Comparison of ENCODE assay signal across 1 cellular context in the genomic region with DNA sequence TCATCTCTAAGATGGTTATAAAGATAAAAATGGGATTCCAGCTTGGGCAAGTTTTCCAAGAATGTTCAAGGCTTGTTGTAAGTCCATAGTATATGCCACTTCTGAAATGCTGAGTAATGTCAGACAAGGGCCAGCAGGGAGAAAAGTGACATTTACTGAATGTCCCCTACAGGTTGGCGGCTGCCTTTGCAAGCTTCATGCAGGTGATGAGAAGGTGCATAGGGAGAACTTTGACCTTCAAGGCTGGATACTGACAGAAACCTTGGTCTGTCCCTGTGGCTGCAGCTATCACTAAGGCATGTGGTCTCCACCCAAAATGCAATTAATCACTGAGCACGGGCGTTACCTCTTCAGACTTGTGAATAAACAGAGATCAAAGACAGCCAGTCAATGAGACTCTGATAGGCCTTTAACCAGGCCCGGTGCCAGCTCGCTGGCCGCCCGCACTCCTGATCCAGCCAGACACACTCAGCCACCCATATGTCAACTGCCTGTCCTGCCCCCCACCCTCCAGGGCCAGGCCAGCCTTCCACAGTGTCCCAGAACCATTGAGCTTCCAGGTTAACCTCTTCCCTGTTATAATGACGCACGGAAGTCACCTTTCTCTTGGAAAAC.
TF ChIP-seq lines count a peak whose summit lies in the region.

No MANE protein-coding gene starts in this region.

TF ChIP-seq in HepG2, 621 proteins besides CTCF, POLR2A, EP300 and RAD21 (continued from another document and continues in another):
- TF ChIP-seq, protein P1, sequence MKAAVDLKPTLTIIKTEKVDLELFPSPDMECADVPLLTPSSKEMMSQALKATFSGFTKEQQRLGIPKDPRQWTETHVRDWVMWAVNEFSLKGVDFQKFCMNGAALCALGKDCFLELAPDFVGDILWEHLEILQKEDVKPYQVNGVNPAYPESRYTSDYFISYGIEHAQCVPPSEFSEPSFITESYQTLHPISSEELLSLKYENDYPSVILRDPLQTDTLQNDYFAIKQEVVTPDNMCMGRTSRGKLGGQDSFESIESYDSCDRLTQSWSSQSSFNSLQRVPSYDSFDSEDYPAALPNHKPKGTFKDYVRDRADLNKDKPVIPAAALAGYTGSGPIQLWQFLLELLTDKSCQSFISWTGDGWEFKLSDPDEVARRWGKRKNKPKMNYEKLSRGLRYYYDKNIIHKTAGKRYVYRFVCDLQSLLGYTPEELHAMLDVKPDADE (CRISPR knock-in tag; IDR thresholded peaks at IDR 0.05) = no peak
- TF ChIP-seq, protein P2, sequence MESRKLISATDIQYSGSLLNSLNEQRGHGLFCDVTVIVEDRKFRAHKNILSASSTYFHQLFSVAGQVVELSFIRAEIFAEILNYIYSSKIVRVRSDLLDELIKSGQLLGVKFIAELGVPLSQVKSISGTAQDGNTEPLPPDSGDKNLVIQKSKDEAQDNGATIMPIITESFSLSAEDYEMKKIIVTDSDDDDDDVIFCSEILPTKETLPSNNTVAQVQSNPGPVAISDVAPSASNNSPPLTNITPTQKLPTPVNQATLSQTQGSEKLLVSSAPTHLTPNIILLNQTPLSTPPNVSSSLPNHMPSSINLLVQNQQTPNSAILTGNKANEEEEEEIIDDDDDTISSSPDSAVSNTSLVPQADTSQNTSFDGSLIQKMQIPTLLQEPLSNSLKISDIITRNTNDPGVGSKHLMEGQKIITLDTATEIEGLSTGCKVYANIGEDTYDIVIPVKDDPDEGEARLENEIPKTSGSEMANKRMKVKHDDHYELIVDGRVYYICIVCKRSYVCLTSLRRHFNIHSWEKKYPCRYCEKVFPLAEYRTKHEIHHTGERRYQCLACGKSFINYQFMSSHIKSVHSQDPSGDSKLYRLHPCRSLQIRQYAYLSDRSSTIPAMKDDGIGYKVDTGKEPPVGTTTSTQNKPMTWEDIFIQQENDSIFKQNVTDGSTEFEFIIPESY (CRISPR knock-in tag; IDR thresholded peaks at IDR 0.05) = no peak
- TF ChIP-seq RBAK (CRISPR knock-in tag; IDR thresholded peaks at IDR 0.05) = no peak
- peak; percentile 61; the same call in 1 of the 2 replicates for TF ChIP-seq ZNF614 (CRISPR knock-in tag; IDR thresholded peaks at IDR 0.05; ENCODE audit: borderline replicate concordance)
- peak; percentile 58; the same call in 1 of the 2 replicates for TF ChIP-seq PITX1 (CRISPR knock-in tag; IDR thresholded peaks at IDR 0.05)
- TF ChIP-seq, protein P3, sequence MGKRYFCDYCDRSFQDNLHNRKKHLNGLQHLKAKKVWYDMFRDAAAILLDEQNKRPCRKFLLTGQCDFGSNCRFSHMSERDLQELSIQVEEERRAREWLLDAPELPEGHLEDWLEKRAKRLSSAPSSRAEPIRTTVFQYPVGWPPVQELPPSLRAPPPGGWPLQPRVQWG (CRISPR knock-in tag; IDR thresholded peaks at IDR 0.05; ENCODE audit: borderline replicate concordance, low read depth) = no peak
- 0 out of 2 replicates have a peak, but pooled peaks have one; percentile 41 for TF ChIP-seq ZNF205 (CRISPR knock-in tag; IDR thresholded peaks at IDR 0.05)
- TF ChIP-seq ZNF841 (CRISPR knock-in tag; IDR thresholded peaks at IDR 0.05; ENCODE audit: borderline replicate concordance) = no peak
- no peak for TF ChIP-seq STAT5B (CRISPR knock-in tag; IDR thresholded peaks at IDR 0.05)
- no peak for TF ChIP-seq ZNF121 (CRISPR knock-in tag; IDR thresholded peaks at IDR 0.05)
- TF ChIP-seq, protein P4, sequence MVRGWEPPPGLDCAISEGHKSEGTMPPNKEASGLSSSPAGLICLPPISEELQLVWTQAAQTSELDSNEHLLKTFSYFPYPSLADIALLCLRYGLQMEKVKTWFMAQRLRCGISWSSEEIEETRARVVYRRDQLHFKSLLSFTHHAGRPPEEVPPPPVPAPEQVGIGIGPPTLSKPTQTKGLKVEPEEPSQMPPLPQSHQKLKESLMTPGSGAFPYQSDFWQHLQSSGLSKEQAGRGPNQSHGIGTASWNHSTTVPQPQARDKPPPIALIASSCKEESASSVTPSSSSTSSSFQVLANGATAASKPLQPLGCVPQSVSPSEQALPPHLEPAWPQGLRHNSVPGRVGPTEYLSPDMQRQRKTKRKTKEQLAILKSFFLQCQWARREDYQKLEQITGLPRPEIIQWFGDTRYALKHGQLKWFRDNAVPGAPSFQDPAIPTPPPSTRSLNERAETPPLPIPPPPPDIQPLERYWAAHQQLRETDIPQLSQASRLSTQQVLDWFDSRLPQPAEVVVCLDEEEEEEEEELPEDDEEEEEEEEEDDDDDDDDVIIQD (CRISPR knock-in tag; IDR thresholded peaks at IDR 0.05; ENCODE audit: low read depth) = 0 out of 2 replicates have a peak, but pooled peaks have one; percentile 14
- TF ChIP-seq TSC22D2 (CRISPR knock-in tag; IDR thresholded peaks at IDR 0.05; ENCODE audit: borderline replicate concordance) = 0 out of 2 replicates have a peak, but pooled peaks have one; percentile 57
- TF ChIP-seq NBN (conservative IDR thresholded peaks at IDR 0.05) = no peak
- no peak for TF ChIP-seq ZNF224 (CRISPR knock-in tag; IDR thresholded peaks at IDR 0.05)
- TF ChIP-seq, protein P5, sequence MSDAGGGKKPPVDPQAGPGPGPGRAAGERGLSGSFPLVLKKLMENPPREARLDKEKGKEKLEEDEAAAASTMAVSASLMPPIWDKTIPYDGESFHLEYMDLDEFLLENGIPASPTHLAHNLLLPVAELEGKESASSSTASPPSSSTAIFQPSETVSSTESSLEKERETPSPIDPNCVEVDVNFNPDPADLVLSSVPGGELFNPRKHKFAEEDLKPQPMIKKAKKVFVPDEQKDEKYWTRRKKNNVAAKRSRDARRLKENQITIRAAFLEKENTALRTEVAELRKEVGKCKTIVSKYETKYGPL (CRISPR knock-in tag; IDR thresholded peaks at IDR 0.05) = no peak
- no peak for TF ChIP-seq ZNF550 (CRISPR knock-in tag; IDR thresholded peaks at IDR 0.05; ENCODE audit: borderline replicate concordance)
- peak; percentile 84 for TF ChIP-seq NFE2 (CRISPR knock-in tag; IDR thresholded peaks at IDR 0.05)
- peak; percentile 67; the same call in 1 of the 2 replicates for TF ChIP-seq ZNF543 (CRISPR knock-in tag; IDR thresholded peaks at IDR 0.05)
- TF ChIP-seq, protein P6, sequence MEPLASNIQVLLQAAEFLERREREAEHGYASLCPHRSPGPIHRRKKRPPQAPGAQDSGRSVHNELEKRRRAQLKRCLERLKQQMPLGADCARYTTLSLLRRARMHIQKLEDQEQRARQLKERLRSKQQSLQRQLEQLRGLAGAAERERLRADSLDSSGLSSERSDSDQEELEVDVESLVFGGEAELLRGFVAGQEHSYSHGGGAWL (CRISPR knock-in tag; IDR thresholded peaks at IDR 0.05) = no peak
- TF ChIP-seq NCOR1 (IDR thresholded peaks at IDR 0.05; ENCODE audit: borderline replicate concordance, low read length) = peak; percentile 70; the same call in 1 of the 2 replicates
- peak; percentile 80 for TF ChIP-seq FOSL2 (CRISPR knock-in tag; IDR thresholded peaks at IDR 0.05)
- 0 out of 2 replicates have a peak, but pooled peaks have one; percentile 47 for TF ChIP-seq KMT2B (CRISPR knock-in tag; IDR thresholded peaks at IDR 0.05)
- TF ChIP-seq HCFC1 (IDR thresholded peaks at IDR 0.05; ENCODE audit: low read depth, low read length) = no peak
- no peak for TF ChIP-seq ZSCAN22 (CRISPR knock-in tag; IDR thresholded peaks at IDR 0.05)
- TF ChIP-seq, protein P7, sequence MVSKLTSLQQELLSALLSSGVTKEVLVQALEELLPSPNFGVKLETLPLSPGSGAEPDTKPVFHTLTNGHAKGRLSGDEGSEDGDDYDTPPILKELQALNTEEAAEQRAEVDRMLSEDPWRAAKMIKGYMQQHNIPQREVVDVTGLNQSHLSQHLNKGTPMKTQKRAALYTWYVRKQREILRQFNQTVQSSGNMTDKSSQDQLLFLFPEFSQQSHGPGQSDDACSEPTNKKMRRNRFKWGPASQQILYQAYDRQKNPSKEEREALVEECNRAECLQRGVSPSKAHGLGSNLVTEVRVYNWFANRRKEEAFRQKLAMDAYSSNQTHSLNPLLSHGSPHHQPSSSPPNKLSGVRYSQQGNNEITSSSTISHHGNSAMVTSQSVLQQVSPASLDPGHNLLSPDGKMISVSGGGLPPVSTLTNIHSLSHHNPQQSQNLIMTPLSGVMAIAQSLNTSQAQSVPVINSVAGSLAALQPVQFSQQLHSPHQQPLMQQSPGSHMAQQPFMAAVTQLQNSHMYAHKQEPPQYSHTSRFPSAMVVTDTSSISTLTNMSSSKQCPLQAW (CRISPR knock-in tag; IDR thresholded peaks at IDR 0.05) = peak; percentile 28; the same call in 1 of the 2 replicates
- no peak for TF ChIP-seq ZNF253 (CRISPR knock-in tag; IDR thresholded peaks at IDR 0.05; ENCODE audit: borderline replicate concordance)
- no peak for TF ChIP-seq ZZZ3 (CRISPR knock-in tag; IDR thresholded peaks at IDR 0.05; ENCODE audit: borderline replicate concordance)
- TF ChIP-seq, protein P8, sequence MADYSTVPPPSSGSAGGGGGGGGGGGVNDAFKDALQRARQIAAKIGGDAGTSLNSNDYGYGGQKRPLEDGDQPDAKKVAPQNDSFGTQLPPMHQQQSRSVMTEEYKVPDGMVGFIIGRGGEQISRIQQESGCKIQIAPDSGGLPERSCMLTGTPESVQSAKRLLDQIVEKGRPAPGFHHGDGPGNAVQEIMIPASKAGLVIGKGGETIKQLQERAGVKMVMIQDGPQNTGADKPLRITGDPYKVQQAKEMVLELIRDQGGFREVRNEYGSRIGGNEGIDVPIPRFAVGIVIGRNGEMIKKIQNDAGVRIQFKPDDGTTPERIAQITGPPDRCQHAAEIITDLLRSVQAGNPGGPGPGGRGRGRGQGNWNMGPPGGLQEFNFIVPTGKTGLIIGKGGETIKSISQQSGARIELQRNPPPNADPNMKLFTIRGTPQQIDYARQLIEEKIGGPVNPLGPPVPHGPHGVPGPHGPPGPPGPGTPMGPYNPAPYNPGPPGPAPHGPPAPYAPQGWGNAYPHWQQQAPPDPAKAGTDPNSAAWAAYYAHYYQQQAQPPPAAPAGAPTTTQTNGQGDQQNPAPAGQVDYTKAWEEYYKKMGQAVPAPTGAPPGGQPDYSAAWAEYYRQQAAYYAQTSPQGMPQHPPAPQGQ (CRISPR knock-in tag; IDR thresholded peaks at IDR 0.05; ENCODE audit: borderline replicate concordance) = 0 out of 2 replicates have a peak, but pooled peaks have one; percentile 45
- TF ChIP-seq, protein P9, sequence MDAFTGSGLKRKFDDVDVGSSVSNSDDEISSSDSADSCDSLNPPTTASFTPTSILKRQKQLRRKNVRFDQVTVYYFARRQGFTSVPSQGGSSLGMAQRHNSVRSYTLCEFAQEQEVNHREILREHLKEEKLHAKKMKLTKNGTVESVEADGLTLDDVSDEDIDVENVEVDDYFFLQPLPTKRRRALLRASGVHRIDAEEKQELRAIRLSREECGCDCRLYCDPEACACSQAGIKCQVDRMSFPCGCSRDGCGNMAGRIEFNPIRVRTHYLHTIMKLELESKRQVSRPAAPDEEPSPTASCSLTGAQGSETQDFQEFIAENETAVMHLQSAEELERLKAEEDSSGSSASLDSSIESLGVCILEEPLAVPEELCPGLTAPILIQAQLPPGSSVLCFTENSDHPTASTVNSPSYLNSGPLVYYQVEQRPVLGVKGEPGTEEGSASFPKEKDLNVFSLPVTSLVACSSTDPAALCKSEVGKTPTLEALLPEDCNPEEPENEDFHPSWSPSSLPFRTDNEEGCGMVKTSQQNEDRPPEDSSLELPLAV (CRISPR knock-in tag; conservative IDR thresholded peaks at IDR 0.05; ENCODE audit: low read depth) = no peak
- peak; percentile 66 for TF ChIP-seq SMC3 (IDR thresholded peaks at IDR 0.05; ENCODE audit: low read length)
- peak; percentile 21; the same call in 1 of the 2 replicates for TF ChIP-seq CEBPG (CRISPR knock-in tag; IDR thresholded peaks at IDR 0.05)
- TF ChIP-seq, protein P10, sequence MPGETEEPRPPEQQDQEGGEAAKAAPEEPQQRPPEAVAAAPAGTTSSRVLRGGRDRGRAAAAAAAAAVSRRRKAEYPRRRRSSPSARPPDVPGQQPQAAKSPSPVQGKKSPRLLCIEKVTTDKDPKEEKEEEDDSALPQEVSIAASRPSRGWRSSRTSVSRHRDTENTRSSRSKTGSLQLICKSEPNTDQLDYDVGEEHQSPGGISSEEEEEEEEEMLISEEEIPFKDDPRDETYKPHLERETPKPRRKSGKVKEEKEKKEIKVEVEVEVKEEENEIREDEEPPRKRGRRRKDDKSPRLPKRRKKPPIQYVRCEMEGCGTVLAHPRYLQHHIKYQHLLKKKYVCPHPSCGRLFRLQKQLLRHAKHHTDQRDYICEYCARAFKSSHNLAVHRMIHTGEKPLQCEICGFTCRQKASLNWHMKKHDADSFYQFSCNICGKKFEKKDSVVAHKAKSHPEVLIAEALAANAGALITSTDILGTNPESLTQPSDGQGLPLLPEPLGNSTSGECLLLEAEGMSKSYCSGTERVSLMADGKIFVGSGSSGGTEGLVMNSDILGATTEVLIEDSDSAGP (CRISPR knock-in tag; IDR thresholded peaks at IDR 0.05; ENCODE audit: borderline replicate concordance) = peak; percentile 60
- TF ChIP-seq, protein P11, sequence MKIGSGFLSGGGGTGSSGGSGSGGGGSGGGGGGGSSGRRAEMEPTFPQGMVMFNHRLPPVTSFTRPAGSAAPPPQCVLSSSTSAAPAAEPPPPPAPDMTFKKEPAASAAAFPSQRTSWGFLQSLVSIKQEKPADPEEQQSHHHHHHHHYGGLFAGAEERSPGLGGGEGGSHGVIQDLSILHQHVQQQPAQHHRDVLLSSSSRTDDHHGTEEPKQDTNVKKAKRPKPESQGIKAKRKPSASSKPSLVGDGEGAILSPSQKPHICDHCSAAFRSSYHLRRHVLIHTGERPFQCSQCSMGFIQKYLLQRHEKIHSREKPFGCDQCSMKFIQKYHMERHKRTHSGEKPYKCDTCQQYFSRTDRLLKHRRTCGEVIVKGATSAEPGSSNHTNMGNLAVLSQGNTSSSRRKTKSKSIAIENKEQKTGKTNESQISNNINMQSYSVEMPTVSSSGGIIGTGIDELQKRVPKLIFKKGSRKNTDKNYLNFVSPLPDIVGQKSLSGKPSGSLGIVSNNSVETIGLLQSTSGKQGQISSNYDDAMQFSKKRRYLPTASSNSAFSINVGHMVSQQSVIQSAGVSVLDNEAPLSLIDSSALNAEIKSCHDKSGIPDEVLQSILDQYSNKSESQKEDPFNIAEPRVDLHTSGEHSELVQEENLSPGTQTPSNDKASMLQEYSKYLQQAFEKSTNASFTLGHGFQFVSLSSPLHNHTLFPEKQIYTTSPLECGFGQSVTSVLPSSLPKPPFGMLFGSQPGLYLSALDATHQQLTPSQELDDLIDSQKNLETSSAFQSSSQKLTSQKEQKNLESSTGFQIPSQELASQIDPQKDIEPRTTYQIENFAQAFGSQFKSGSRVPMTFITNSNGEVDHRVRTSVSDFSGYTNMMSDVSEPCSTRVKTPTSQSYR (CRISPR knock-in tag; IDR thresholded peaks at IDR 0.05; ENCODE audit: borderline replicate concordance) = peak; percentile 48; the same call in 1 of the 2 replicates
- peak; percentile 10; the same call in 1 of the 2 replicates for TF ChIP-seq GABPB1 (CRISPR knock-in tag; IDR thresholded peaks at IDR 0.05)
- no peak for TF ChIP-seq HNRNPUL1 (IDR thresholded peaks at IDR 0.05; ENCODE audit: low read depth, low read length)
- TF ChIP-seq SIX4 (CRISPR knock-in tag; IDR thresholded peaks at IDR 0.05) = peak; percentile 41; the same call in 1 of the 2 replicates
- TF ChIP-seq, protein P12, sequence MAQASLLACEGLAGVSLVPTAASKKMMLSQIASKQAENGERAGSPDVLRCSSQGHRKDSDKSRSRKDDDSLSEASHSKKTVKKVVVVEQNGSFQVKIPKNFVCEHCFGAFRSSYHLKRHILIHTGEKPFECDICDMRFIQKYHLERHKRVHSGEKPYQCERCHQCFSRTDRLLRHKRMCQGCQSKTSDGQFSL (CRISPR knock-in tag; IDR thresholded peaks at IDR 0.05) = peak; percentile 17; the same call in 1 of the 2 replicates
- TF ChIP-seq CENPT (CRISPR knock-in tag; IDR thresholded peaks at IDR 0.05; ENCODE audit: low read depth) = no peak
- TF ChIP-seq, protein P13, sequence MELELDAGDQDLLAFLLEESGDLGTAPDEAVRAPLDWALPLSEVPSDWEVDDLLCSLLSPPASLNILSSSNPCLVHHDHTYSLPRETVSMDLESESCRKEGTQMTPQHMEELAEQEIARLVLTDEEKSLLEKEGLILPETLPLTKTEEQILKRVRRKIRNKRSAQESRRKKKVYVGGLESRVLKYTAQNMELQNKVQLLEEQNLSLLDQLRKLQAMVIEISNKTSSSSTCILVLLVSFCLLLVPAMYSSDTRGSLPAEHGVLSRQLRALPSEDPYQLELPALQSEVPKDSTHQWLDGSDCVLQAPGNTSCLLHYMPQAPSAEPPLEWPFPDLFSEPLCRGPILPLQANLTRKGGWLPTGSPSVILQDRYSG (CRISPR knock-in tag; IDR thresholded peaks at IDR 0.05) = no peak
